1 cellular context compared by ENCODE assay signal in the genomic region with DNA sequence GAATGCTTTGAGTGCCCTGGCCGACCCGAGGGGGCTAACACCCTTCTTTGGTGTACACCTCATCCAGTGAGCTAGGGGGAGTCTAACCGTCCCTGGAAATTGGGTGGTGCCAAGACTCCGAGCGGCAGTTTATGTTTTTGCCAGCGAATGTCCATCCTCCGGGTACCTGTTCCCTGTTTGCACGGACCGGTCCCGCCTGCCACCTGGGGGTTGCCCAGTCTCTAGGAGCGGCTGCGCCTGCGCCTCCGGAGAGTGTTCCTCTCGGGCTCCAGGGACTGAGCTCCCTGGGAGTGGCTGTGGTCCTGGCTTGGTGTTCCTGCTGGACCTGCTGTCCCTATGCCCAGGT.
TF ChIP-seq lines count a peak whose summit lies in the region.

No MANE protein-coding gene starts in this region.

TF ChIP-seq in SK-N-SH, 30 proteins besides CTCF, POLR2A, EP300 and RAD21 (continued from another document):
- TF ChIP-seq, protein P1, sequence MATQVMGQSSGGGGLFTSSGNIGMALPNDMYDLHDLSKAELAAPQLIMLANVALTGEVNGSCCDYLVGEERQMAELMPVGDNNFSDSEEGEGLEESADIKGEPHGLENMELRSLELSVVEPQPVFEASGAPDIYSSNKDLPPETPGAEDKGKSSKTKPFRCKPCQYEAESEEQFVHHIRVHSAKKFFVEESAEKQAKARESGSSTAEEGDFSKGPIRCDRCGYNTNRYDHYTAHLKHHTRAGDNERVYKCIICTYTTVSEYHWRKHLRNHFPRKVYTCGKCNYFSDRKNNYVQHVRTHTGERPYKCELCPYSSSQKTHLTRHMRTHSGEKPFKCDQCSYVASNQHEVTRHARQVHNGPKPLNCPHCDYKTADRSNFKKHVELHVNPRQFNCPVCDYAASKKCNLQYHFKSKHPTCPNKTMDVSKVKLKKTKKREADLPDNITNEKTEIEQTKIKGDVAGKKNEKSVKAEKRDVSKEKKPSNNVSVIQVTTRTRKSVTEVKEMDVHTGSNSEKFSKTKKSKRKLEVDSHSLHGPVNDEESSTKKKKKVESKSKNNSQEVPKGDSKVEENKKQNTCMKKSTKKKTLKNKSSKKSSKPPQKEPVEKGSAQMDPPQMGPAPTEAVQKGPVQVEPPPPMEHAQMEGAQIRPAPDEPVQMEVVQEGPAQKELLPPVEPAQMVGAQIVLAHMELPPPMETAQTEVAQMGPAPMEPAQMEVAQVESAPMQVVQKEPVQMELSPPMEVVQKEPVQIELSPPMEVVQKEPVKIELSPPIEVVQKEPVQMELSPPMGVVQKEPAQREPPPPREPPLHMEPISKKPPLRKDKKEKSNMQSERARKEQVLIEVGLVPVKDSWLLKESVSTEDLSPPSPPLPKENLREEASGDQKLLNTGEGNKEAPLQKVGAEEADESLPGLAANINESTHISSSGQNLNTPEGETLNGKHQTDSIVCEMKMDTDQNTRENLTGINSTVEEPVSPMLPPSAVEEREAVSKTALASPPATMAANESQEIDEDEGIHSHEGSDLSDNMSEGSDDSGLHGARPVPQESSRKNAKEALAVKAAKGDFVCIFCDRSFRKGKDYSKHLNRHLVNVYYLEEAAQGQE (IDR thresholded peaks at IDR 0.05; ENCODE audit: low read depth, low read length): no peak
- TF ChIP-seq, protein P2, sequence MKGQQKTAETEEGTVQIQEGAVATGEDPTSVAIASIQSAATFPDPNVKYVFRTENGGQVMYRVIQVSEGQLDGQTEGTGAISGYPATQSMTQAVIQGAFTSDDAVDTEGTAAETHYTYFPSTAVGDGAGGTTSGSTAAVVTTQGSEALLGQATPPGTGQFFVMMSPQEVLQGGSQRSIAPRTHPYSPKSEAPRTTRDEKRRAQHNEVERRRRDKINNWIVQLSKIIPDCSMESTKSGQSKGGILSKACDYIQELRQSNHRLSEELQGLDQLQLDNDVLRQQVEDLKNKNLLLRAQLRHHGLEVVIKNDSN (IDR thresholded peaks at IDR 0.05; ENCODE audit: borderline replicate concordance, low read depth): no peak
- no peak for TF ChIP-seq MEF2A (IDR thresholded peaks at IDR 0.05; ENCODE audit: borderline replicate concordance, low read depth)
- TF ChIP-seq RFX5 (IDR thresholded peaks at IDR 0.05; ENCODE audit: low read length): no peak
- no peak for TF ChIP-seq GATA2 (CRISPR knock-in tag; IDR thresholded peaks at IDR 0.05)
- TF ChIP-seq RXRA (IDR thresholded peaks at IDR 0.05; ENCODE audit: borderline replicate concordance, low read depth): no peak
